Comparison of ENCODE assay signal across 2 cellular contexts in genomic region chr3:156657862-156658731, GRCh38.
A peak's percentile ranks its signal among the peaks of the same experiment; 100 is the strongest.
TF ChIP-seq lines count a peak whose summit lies in the region.

No MANE protein-coding gene starts in this region.

TF ChIP-seq in HEK293, 187 proteins besides CTCF, POLR2A, EP300 and RAD21 (continued from another document and continues in another):
- TF ChIP-seq ZBTB11 (tag by site-specific recombination; conservative IDR thresholded peaks at IDR 0.05; ENCODE audit: low read depth), result no peak
- TF ChIP-seq TRIM28 (IDR thresholded peaks at IDR 0.05; ENCODE audit: borderline replicate concordance, low read length), result no peak
- no peak for TF ChIP-seq ZNF600 (tag by site-specific recombination; IDR thresholded peaks at IDR 0.05)
- TF ChIP-seq SCRT1 (tag by site-specific recombination; IDR thresholded peaks at IDR 0.05; ENCODE audit: borderline replicate concordance), result peak; percentile 83
- peak; percentile 47 for TF ChIP-seq EGR2 (tag by site-specific recombination; IDR thresholded peaks at IDR 0.05; ENCODE audit: low read depth)
- TF ChIP-seq ZFHX2 (tag by site-specific recombination; conservative IDR thresholded peaks at IDR 0.05), result peak; percentile 65
- TF ChIP-seq ZNF514 (tag by site-specific recombination; IDR thresholded peaks at IDR 0.05), result no peak
- peak; percentile 71 for TF ChIP-seq PRDM6 (tag by site-specific recombination; IDR thresholded peaks at IDR 0.05)
- TF ChIP-seq MZF1 (tag by site-specific recombination; IDR thresholded peaks at IDR 0.05; ENCODE audit: borderline replicate concordance), result peak; percentile 97
- peak; percentile 37; the same call in 1 of the 2 replicates for TF ChIP-seq IKZF3 (tag by site-specific recombination; IDR thresholded peaks at IDR 0.05)
- TF ChIP-seq ZNF433 (tag by site-specific recombination; IDR thresholded peaks at IDR 0.05; ENCODE audit: low read depth), result no peak
- TF ChIP-seq OSR2 (tag by site-specific recombination; IDR thresholded peaks at IDR 0.05), result peak; percentile 44; the same call in 1 of the 2 replicates
- no peak for TF ChIP-seq ZNF623 (tag by site-specific recombination; IDR thresholded peaks at IDR 0.05)
- peak; percentile 76; the same call in 1 of the 2 replicates for TF ChIP-seq ZSCAN30 (tag by site-specific recombination; IDR thresholded peaks at IDR 0.05)
- peak; percentile 77; the same call in 1 of the 2 replicates for TF ChIP-seq ZNF843 (tag by site-specific recombination; IDR thresholded peaks at IDR 0.05)
- TF ChIP-seq ZNF488 (tag by site-specific recombination; IDR thresholded peaks at IDR 0.05), result no peak
- no peak for TF ChIP-seq ZNF785 (tag by site-specific recombination; IDR thresholded peaks at IDR 0.05)
- peak; percentile 54; the same call in 1 of the 2 replicates for TF ChIP-seq ZNF18 (tag by site-specific recombination; IDR thresholded peaks at IDR 0.05)
- no peak for TF ChIP-seq ZNF501 (tag by site-specific recombination; IDR thresholded peaks at IDR 0.05)
- TF ChIP-seq PRDM4 (tag by site-specific recombination; IDR thresholded peaks at IDR 0.05), result peak; percentile 73

TF ChIP-seq in HepG2, 621 proteins besides CTCF, POLR2A, EP300 and RAD21 (continued from another document):
- TF ChIP-seq RAD51 (IDR thresholded peaks at IDR 0.05; ENCODE audit: borderline replicate concordance) (no peak), ZNF562 (CRISPR knock-in tag; IDR thresholded peaks at IDR 0.05; ENCODE audit: borderline replicate concordance) (no peak), GPBP1L1 (CRISPR knock-in tag; IDR thresholded peaks at IDR 0.05) (no peak), ZNF790 (CRISPR knock-in tag; IDR thresholded peaks at IDR 0.05; ENCODE audit: borderline replicate concordance) (no peak), NFE2L2 (IDR thresholded peaks at IDR 0.05; ENCODE audit: low read length) (no peak)
TF ChIP-seq in HepG2: peak in this region for 0.
